ENCODE assay signal across 9 cellular contexts in genomic region chr13:97261254-97262015, GRCh38. TPM values are rescaled to one million over a fixed set of nuclear protein-coding genes. Genes with fewer than 3 reads are reported as not detected.
DNase-seq lines count a peak whose midpoint lies in the region; ATAC-seq and TF ChIP-seq lines count a peak whose summit lies in the region.
"Had no signal": no experiment of that assay in that cellular context is flagged by ENCODE, and none has a peak within 500 bp of the region (broad histone marks: within the 10 kb centered on the region; RNA-seq: fewer than 3 reads in every experiment).

No MANE protein-coding gene starts in this region.

- H3K79me2 ChIP-seq in MM.1S (ENCODE audit: low read length): peaks cover 74% of the 10 kb centered on the region

- H3K4me1 ChIP-seq in MM.1S (ENCODE audit: low read length): peaks cover 20% of the 10 kb centered on the region

- H3K27me3 Mint-ChIP-seq in activated T-cell treated with anti-CD3 and anti-CD28 coated beads, Interleukin-2, amount 50 U/mL, for 72 hours (ENCODE audit: low read depth): no peaks in the 10 kb centered on the region
- no peaks in the 10 kb centered on the region for H3K27me3 Mint-ChIP-seq in mesothelial cell of epicardium (ENCODE audit: low read depth)

- TF ChIP-seq CTCF in mesothelial cell of epicardium (IDR thresholded peaks at IDR 0.05; ENCODE audit: unreplicated experiment): no peak
- no peak for TF ChIP-seq CTCF in MM.1S (IDR thresholded peaks at IDR 0.05; ENCODE audit: low read length)

- H2AFZ ChIP-seq in MM.1S (ENCODE audit: low read length): no peak overlapping the region

- peaks cover 0 to 2% of the 10 kb centered on the region in 2 donors for H3K9me3 Mint-ChIP-seq in activated T-cell treated with anti-CD3 and anti-CD28 coated beads, Interleukin-2, amount 50 U/mL, for 72 hours
- no peaks in the 10 kb centered on the region for H3K9me3 Mint-ChIP-seq in mesothelial cell of epicardium

- H3K36me3 Mint-ChIP-seq in activated T-cell treated with anti-CD3 and anti-CD28 coated beads, Interleukin-2, amount 50 U/mL, for 72 hours (ENCODE audit: insufficient read depth in 2 of 2): peaks cover 4 to 17% of the 10 kb centered on the region in 2 donors
- peaks cover 5% of the 10 kb centered on the region for H3K36me3 Mint-ChIP-seq in mesothelial cell of epicardium

- H3K27ac Mint-ChIP-seq in activated T-cell treated with anti-CD3 and anti-CD28 coated beads, Interleukin-2, amount 50 U/mL, for 72 hours: peak overlapping the region; percentile 35
- peak overlapping the region; percentile 48 for H3K27ac Mint-ChIP-seq in mesothelial cell of epicardium

- peak overlapping the region; percentile 61 to 81 for H3K4me3 Mint-ChIP-seq in activated T-cell treated with anti-CD3 and anti-CD28 coated beads, Interleukin-2, amount 50 U/mL, for 72 hours
- H3K4me3 Mint-ChIP-seq in mesothelial cell of epicardium: no peak overlapping the region

- no peaks in the 10 kb centered on the region for H3K27me3 ChIP-seq in MM.1S (replicated peaks; ENCODE audit: insufficient read depth, low read length)

- H4K20me1 ChIP-seq in MM.1S (ENCODE audit: insufficient read depth, low read length): no peaks in the 10 kb centered on the region

- ATAC-seq in GM19035 (IDR thresholded peaks at IDR 0.05; ENCODE audit: unreplicated experiment) (peak; percentile 61), HG02885 (IDR thresholded peaks at IDR 0.05; ENCODE audit: poor library complexity, unreplicated experiment) (peak; percentile 68)
- ATAC-seq in activated T-cell treated with anti-CD3 and anti-CD28 coated beads, Interleukin-2, amount 50 U/mL, for 72 hours (replicated peaks in 1 of 2): peak; percentile 48 to 66

- H3K4me2 ChIP-seq in MM.1S (ENCODE audit: low read depth, low read length): no peak overlapping the region
- H3K4me2 ChIP-seq: KMS-11 had no signal

- H3K36me3 ChIP-seq in MM.1S (replicated peaks; ENCODE audit: insufficient read depth, low read length): no peaks in the 10 kb centered on the region

- no peaks in the 10 kb centered on the region for H3K9me3 ChIP-seq in MM.1S (replicated peaks; ENCODE audit: insufficient read depth, low read length)

- no peaks in the 10 kb centered on the region for H3K9me2 ChIP-seq in MM.1S (replicated peaks; ENCODE audit: insufficient read depth, low read length)

- no peak overlapping the region for H3K4me3 ChIP-seq in MM.1S (ENCODE audit: low read length)

- peaks cover 68% of the 10 kb centered on the region for H3K4me1 Mint-ChIP-seq in activated T-cell treated with anti-CD3 and anti-CD28 coated beads, Interleukin-2, amount 50 U/mL, for 72 hours (ENCODE audit: low read depth)
- H3K4me1 Mint-ChIP-seq in mesothelial cell of epicardium: peaks cover 67% of the 10 kb centered on the region

- no peak overlapping the region for H3K27ac ChIP-seq in MM.1S (ENCODE audit: low read length)
- H3K27ac ChIP-seq: KMS-11 had no signal

- no peaks in the 10 kb centered on the region for H3F3A ChIP-seq in MM.1S (ENCODE audit: insufficient read depth, low read length)

- no peak overlapping the region for H3K9ac ChIP-seq in MM.1S (ENCODE audit: low read length)
- H3K9ac ChIP-seq: KMS-11 had no signal

- peak; percentile 28 to 36 for DNase-seq in activated T-cell treated with anti-CD3 and anti-CD28 coated beads, Interleukin-2, amount 50 U/mL, for 72 hours
- DNase-seq in mesothelial cell of epicardium (ENCODE audit: low spot score in 2 of 2, unreplicated experiment in 2 of 2): no peak
- no peak for DNase-seq in putamen (ENCODE audit: low spot score)
- DNase-seq in MM.1S: no peak
- DNase-seq in iPS-NIHi11 (ENCODE audit: low spot score): no peak
- DNase-seq in HPDE6-E6E7 (ENCODE audit: extremely low spot score): no peak

RNA-seq across cellular contexts. Expression of gene MBNL2, which starts 39.3 kb away (rescaled TPM):
- 10 to 100 TPM; 14.9 to 26.9 TPM for total RNA-seq in activated T-cell treated with anti-CD3 and anti-CD28 coated beads, Interleukin-2, amount 50 U/mL, for 72 hours
- 71.8 to 78.9 TPM (median 76.9 TPM) in 3 replicates for total RNA-seq in mesothelial cell of epicardium

Comparison
In these comparisons a context has a peak if more than half of its experiments do, and no peak if none do; other contexts are left out.
1. DNase-seq: peak in activated T-cell treated with anti-CD3 and anti-CD28 coated beads, Interleukin-2, amount 50 U/mL, for 72 hours (2 of 2); none in mesothelial cell of epicardium (0 of 2), putamen (single experiment), MM.1S (single experiment), iPS-NIHi11 (single experiment) and HPDE6-E6E7 (single experiment).
2. Peak in every context shown above with its lines, with median percentiles within 50 percentile points of each other: ATAC-seq.